In the genomic region with DNA sequence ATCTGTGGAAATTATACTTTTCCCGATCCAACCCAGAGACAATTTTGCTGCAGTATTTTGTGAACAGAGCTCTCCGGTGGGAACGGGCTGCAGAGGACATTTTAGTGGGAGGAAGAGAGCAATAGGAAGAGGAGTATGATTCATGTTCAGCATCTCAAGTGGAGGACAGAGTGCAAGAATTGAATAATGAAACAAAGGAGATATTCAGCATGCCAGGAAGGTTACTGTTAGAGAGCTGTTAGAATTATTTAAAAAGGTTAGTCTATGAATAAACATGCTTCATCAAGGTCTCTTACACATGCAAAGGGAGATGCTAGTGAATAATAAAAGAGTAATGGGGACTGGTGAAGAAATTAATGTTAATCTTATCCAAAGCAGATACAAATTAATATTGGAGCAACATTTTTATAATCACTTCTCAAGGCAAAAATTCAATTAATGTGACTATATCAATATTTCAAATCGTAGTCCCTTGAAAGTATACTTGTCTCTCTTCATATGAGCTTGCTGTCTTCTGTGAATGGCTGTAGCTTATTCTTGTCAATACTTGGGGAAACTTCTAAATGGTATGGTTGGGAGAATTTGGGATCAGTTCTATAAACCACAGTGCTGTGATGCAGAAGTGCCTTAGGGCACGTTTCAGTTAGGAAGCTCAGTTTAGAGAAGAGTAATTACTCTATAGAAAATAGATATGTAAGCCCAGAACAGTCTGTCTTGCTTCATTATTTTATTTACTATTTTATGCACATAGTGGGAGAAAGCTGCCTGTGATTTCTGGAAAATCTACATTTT, we compare ENCODE assay signal across 14 cellular contexts.
"Had no signal": no experiment of that assay in that cellular context is flagged by ENCODE, and none has a peak within 500 bp of the region (broad histone marks: within the 10 kb centered on the region; RNA-seq: fewer than 3 reads in every experiment).

No MANE protein-coding gene starts in this region.

- H3K9ac ChIP-seq: parathyroid adenoma had no signal

- H3K4me1 Mint-ChIP-seq: activated B cell treated with CpG ODN at 0.5 μM for 24 hours; activated CD4-positive, alpha-beta T cell treated with anti-CD3 and anti-CD28 coated beads, Interleukin-2, amount 10 ng/mL, durations not matched to agents 7 days and 5 days; activated naive CD4-positive, alpha-beta T cell treated with anti-CD3 and anti-CD28 coated beads, Interleukin-2, amount 50 U/mL, for 24 hours; central memory CD8-positive, alpha-beta T cell had no signal

- DNase-seq: activated B cell treated with CpG ODN at 0.5 μM for 24 hours; activated CD4-positive, alpha-beta T cell treated with anti-CD3 and anti-CD28 coated beads, Interleukin-2, amount 10 ng/mL, durations not matched to agents 7 days and 5 days; activated T-cell treated with anti-CD3 and anti-CD28 coated beads for 4 hours; body of pancreas; effector memory CD4-positive, alpha-beta T cell; left ventricle myocardium superior; stimulated activated CD4-positive, alpha-beta T cell treated with anti-CD3 and anti-CD28 coated beads, Interleukin-4, amount 100 ng/mL, for 1 hour; testis had no signal

- H3K27me3 Mint-ChIP-seq: activated B cell treated with CpG ODN at 0.5 μM for 24 hours; activated CD4-positive, alpha-beta T cell treated with anti-CD3 and anti-CD28 coated beads, Interleukin-2, amount 10 ng/mL, durations not matched to agents 7 days and 5 days; activated naive CD4-positive, alpha-beta T cell treated with anti-CD3 and anti-CD28 coated beads, Interleukin-2, amount 50 U/mL, for 24 hours; central memory CD8-positive, alpha-beta T cell; stimulated activated naive CD8-positive, alpha-beta T cell treated with anti-CD3 and anti-CD28 coated beads, Interleukin-15, Interleukin-2, amounts not matched to agents 100 ng/mL and 50 ng/mL, for 24 hours had no signal

- H3K36me3 Mint-ChIP-seq: activated naive CD4-positive, alpha-beta T cell treated with anti-CD3 and anti-CD28 coated beads, Interleukin-2, amount 50 U/mL, for 24 hours had no signal

- H3K4me3 Mint-ChIP-seq: activated B cell treated with CpG ODN at 0.5 μM for 24 hours; activated CD4-positive, alpha-beta T cell treated with anti-CD3 and anti-CD28 coated beads, Interleukin-2, amount 10 ng/mL, durations not matched to agents 7 days and 5 days; activated naive CD4-positive, alpha-beta T cell treated with anti-CD3 and anti-CD28 coated beads, Interleukin-2, amount 50 U/mL, for 24 hours; central memory CD8-positive, alpha-beta T cell; stimulated activated naive CD8-positive, alpha-beta T cell treated with anti-CD3 and anti-CD28 coated beads, Interleukin-15, Interleukin-2, amounts not matched to agents 100 ng/mL and 50 ng/mL, for 24 hours had no signal

- H3K9me3 ChIP-seq: body of pancreas, gastroesophageal sphincter, testis had no signal

- H3K79me2 ChIP-seq: parathyroid adenoma had no signal

- ATAC-seq: body of pancreas, gastroesophageal sphincter, left ventricle myocardium superior had no signal

- H3K27ac ChIP-seq: body of pancreas, epithelial cell of prostate, gastroesophageal sphincter, parathyroid adenoma, testis had no signal

- H3K4me1 ChIP-seq: body of pancreas, gastroesophageal sphincter, parathyroid adenoma, testis had no signal

- H3K27me3 ChIP-seq: body of pancreas, gastroesophageal sphincter, testis had no signal

- H3K4me3 ChIP-seq: body of pancreas, gastroesophageal sphincter, testis had no signal

- H2AFZ ChIP-seq: parathyroid adenoma had no signal

- H3K36me3 ChIP-seq: gastroesophageal sphincter had no signal

- H3K27ac Mint-ChIP-seq: activated B cell treated with CpG ODN at 0.5 μM for 24 hours; activated CD4-positive, alpha-beta T cell treated with anti-CD3 and anti-CD28 coated beads, Interleukin-2, amount 10 ng/mL, durations not matched to agents 7 days and 5 days; activated naive CD4-positive, alpha-beta T cell treated with anti-CD3 and anti-CD28 coated beads, Interleukin-2, amount 50 U/mL, for 24 hours; stimulated activated naive CD8-positive, alpha-beta T cell treated with anti-CD3 and anti-CD28 coated beads, Interleukin-15, Interleukin-2, amounts not matched to agents 100 ng/mL and 50 ng/mL, for 24 hours had no signal
